ENCODE assay signal across 9 cellular contexts in genomic region chr18:7946724-7947377, GRCh38.
DNase-seq lines count a peak whose midpoint lies in the region; FAIRE-seq and TF ChIP-seq lines count a peak whose summit lies in the region.
"Had no signal": no experiment of that assay in that cellular context is flagged by ENCODE, and none has a peak within 500 bp of the region (broad histone marks: within the 10 kb centered on the region; RNA-seq: fewer than 3 reads in every experiment).

No MANE protein-coding gene starts in this region.

- H3K4me3 ChIP-seq in keratinocyte (ENCODE audit: control insufficient read depth in 2 of 3, extremely low read depth in 1 of 3, insufficient read depth in 2 of 3, low read depth in 1 of 3, low read length in 3 of 3) (peak overlapping the region; percentile 40 to 66 (median 40)), thyroid gland (replicated peaks in 1 of 3) (no peak overlapping the region)

- H3K27me3 ChIP-seq in keratinocyte (ENCODE audit: control insufficient read depth, extremely low read depth, insufficient read depth, low read length) (no peaks in the 10 kb centered on the region), thyroid gland (no peaks in the 10 kb centered on the region)

- DNase-seq in Calu3 (peak; percentile 64), M059J (ENCODE audit: low read depth) (peak; percentile 77), astrocyte of the hippocampus (ENCODE audit: low read depth, low spot score) (peak; percentile 75), keratinocyte (ENCODE audit: low read depth, low spot score) (no peak), thyroid gland (peak; percentile 31 to 49), progenitor cell of endocrine pancreas (ENCODE audit: low spot score, unreplicated experiment) (no peak), GF-D8 (lab: John Stamatoyannopoulos, UW) (no peak)
- no peak for DNase-seq in activated effector memory CD4-positive, alpha-beta T cell treated with anti-CD3 and anti-CD28 coated beads, Interleukin-2, amount 50 U/mL, for 16 hours

- dilution Hi-C loops in keratinocyte (cut with MboI; ENCODE audit: extremely low pct_ligation_motif_present, low sequenced_read_pairs): no loop called here

- peak overlapping the region; percentile 70 for H3K4me2 ChIP-seq in keratinocyte (ENCODE audit: control insufficient read depth, extremely low read depth, insufficient read depth, low read depth, low read length)

- H2AFZ ChIP-seq in keratinocyte (ENCODE audit: control insufficient read depth, low read length): peak overlapping the region; percentile 71

- H3K9me1 ChIP-seq in keratinocyte (ENCODE audit: control insufficient read depth, extremely low read depth, insufficient read depth, low read length): no peaks in the 10 kb centered on the region

- TSS peak; percentile 52 for BruUV-seq in Calu3 (replicated peaks; lab: Mats Ljungman, UMichigan)

- H3K36me3 ChIP-seq in keratinocyte (ENCODE audit: control insufficient read depth in 2 of 2, extremely low read depth in 1 of 2, insufficient read depth in 2 of 2, low read length in 2 of 2) (no peaks in the 10 kb centered on the region), thyroid gland (no peaks in the 10 kb centered on the region)

- H3K36me3 Mint-ChIP-seq in Calu3 (ENCODE audit: insufficient read depth, unreplicated experiment) (peaks cover 9% of the 10 kb centered on the region), progenitor cell of endocrine pancreas (ENCODE audit: insufficient read depth) (no peaks in the 10 kb centered on the region)

- peak overlapping the region; percentile 68 for H3K9ac ChIP-seq in keratinocyte (ENCODE audit: control insufficient read depth, extremely low read depth, insufficient read depth, low read length)

- no peak for TF ChIP-seq CTCF in Calu3 (IDR thresholded peaks at IDR 0.05; ENCODE audit: unreplicated experiment)
- no peak for TF ChIP-seq CTCF in keratinocyte (optimal IDR thresholded peaks at IDR 0.05 in 1 of 3, IDR thresholded peaks at IDR 0.05 in 1 of 3, conservative IDR thresholded peaks at IDR 0.05 in 1 of 3; ENCODE audit: extremely low read depth in 1 of 3, insufficient read depth in 2 of 3, low read length in 3 of 3)
- TF ChIP-seq CTCF in thyroid gland (IDR thresholded peaks at IDR 0.05): no peak
- no peak for TF ChIP-seq CTCF in progenitor cell of endocrine pancreas (IDR thresholded peaks at IDR 0.05; ENCODE audit: unreplicated experiment)

- H3K27ac ChIP-seq in keratinocyte (ENCODE audit: control insufficient read depth, insufficient read depth, low read length): peak overlapping the region; percentile 79
- H3K27ac ChIP-seq in thyroid gland: peak overlapping the region; percentile 52 to 67 (median 61)
- H3K27ac ChIP-seq: HL-60 had no signal

- H3K4me1 Mint-ChIP-seq in Calu3 (ENCODE audit: low read depth, unreplicated experiment) (peaks cover 65% of the 10 kb centered on the region), progenitor cell of endocrine pancreas (ENCODE audit: low read depth) (peaks cover 4% of the 10 kb centered on the region)

- TF ChIP-seq POLR2A in thyroid gland (IDR thresholded peaks at IDR 0.05): no peak

- H3K27me3 Mint-ChIP-seq in Calu3 (ENCODE audit: unreplicated experiment) (no peaks in the 10 kb centered on the region), progenitor cell of endocrine pancreas (no peaks in the 10 kb centered on the region)

- H4K20me1 ChIP-seq in keratinocyte (ENCODE audit: control insufficient read depth, extremely low read depth, insufficient read depth, low read length): no peaks in the 10 kb centered on the region

- 81 to 87% methylated on average over 7 of the region's 7 CpGs for WGBS in thyroid gland, 2 donors

- H3K4me1 ChIP-seq in keratinocyte (ENCODE audit: control insufficient read depth, extremely low read depth, insufficient read depth, low read length) (peaks cover 29% of the 10 kb centered on the region), thyroid gland (peaks cover 18 to 22% of the 10 kb centered on the region in 2 donors)

- FAIRE-seq in keratinocyte (lab: Jason Lieb, UNC): peak; percentile 74

- H3K9me3 Mint-ChIP-seq in Calu3 (ENCODE audit: low read depth, unreplicated experiment) (peaks cover 3% of the 10 kb centered on the region), progenitor cell of endocrine pancreas (ENCODE audit: low read depth) (no peaks in the 10 kb centered on the region)

- peak overlapping the region; percentile 65 for H3K4me3 Mint-ChIP-seq in Calu3 (ENCODE audit: low read depth, unreplicated experiment)
- no peak overlapping the region for H3K4me3 Mint-ChIP-seq in progenitor cell of endocrine pancreas (ENCODE audit: low read depth)

- CTCF ChIA-PET in Calu3 (lab: Charles Lee): interaction anchor here (1.0 kb wide), 1 partner anchor 157 kb away, joined by 3 read pairs; no protein-coding TSS in a partner anchor

- H3K79me2 ChIP-seq in keratinocyte (ENCODE audit: control insufficient read depth, insufficient read depth, low read length): no peaks in the 10 kb centered on the region

- H3K9me3 ChIP-seq in keratinocyte (ENCODE audit: control insufficient read depth, low read depth, low read length) (no peaks in the 10 kb centered on the region), thyroid gland (no peaks in the 10 kb centered on the region)

- H3K27ac Mint-ChIP-seq in Calu3 (ENCODE audit: unreplicated experiment) (peak overlapping the region; percentile 93), progenitor cell of endocrine pancreas (no peak overlapping the region)

- intact Hi-C loops in Calu3 (cut with micrococcal nuclease; ENCODE audit: unreplicated experiment): no loop called here
- intact Hi-C loops in thyroid gland (cut with DNase I): no loop called here

Comparison
In these comparisons a context has a peak if more than half of its experiments do, and no peak if none do; other contexts are left out.
1. DNase-seq: peak in Calu3 (single experiment), M059J (single experiment), astrocyte of the hippocampus (single experiment) and thyroid gland (2 of 2); none in keratinocyte (single experiment), progenitor cell of endocrine pancreas (single experiment), activated effector memory CD4-positive, alpha-beta T cell treated with anti-CD3 and anti-CD28 coated beads, Interleukin-2, amount 50 U/mL, for 16 hours (single experiment) and GF-D8 (single experiment).
2. H3K4me3 ChIP-seq: peak in keratinocyte (3 of 3); none in thyroid gland (0 of 3).